In the genomic region with DNA sequence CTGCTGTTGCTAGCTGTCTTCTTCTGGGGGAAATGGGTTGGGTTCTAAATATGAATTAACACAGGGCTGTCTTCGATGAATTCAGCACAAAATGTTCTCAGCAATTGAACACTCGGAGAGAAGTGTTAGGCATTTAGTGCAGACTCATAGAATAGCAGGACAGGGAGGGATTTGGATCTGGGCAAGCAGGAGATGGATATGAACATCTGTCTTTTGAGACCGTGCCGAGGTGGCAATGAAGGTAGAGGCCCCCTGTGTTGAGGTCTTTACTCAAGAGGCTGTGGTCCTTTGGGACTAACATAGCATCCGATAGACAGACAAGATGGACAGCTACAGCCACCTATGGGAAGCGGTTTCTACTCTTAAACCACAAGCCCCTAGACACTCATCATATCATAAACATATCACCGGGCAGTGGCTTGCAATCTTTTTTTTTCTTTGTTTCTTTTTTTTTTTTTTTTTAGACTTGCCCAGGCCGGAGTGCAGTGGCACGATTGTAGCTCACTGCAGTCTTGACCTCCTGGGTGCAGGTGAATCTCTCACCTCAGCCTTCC, we compare ENCODE assay signal across 8 cellular contexts. TPM values are rescaled to one million over a fixed set of nuclear protein-coding genes. Genes with fewer than 3 reads are reported as not detected.
DNase-seq lines count a peak whose midpoint lies in the region; ATAC-seq and TF ChIP-seq lines count a peak whose summit lies in the region.

No MANE protein-coding gene starts in this region.

- H3K4me2 ChIP-seq in neuronal stem cell (ENCODE audit: insufficient read depth, low read length, poor library complexity, severe bottlenecking): no peak overlapping the region

- no peak overlapping the region for H4K91ac ChIP-seq in neuronal stem cell (ENCODE audit: low read depth, low read length, poor library complexity)

- H3K36me3 ChIP-seq in neuronal stem cell (replicated peaks in 1 of 2; ENCODE audit: control insufficient read depth in 2 of 2, insufficient read depth in 2 of 2, low read length in 2 of 2): peaks cover 5 to 27% of the 10 kb centered on the region in 2 donors

- peaks cover 11% of the 10 kb centered on the region for H3K79me1 ChIP-seq in neuronal stem cell (ENCODE audit: low read depth, low read length)

- no peak for DNase-seq in coronary artery (ENCODE audit: low spot score)
- no peak for DNase-seq in neuronal stem cell (ENCODE audit: low spot score)
- no peak for DNase-seq in NCI-H2171 treated with DMSO at 0.1 percent for 48 hours (lab: John Stamatoyannopoulos, UW)
- no peak for DNase-seq in Kasumi-1 (lab: John Stamatoyannopoulos, UW)

- no peak overlapping the region for H4K8ac ChIP-seq in neuronal stem cell (ENCODE audit: low read depth, low read length)

- H2AK5ac ChIP-seq in neuronal stem cell (ENCODE audit: low read depth, low read length): no peak overlapping the region

- ATAC-seq in GM18861 (IDR thresholded peaks at IDR 0.05; ENCODE audit: unreplicated experiment) (peak; percentile 50), HG03457 (IDR thresholded peaks at IDR 0.05; ENCODE audit: unreplicated experiment) (peak; percentile 33), GM21526 (IDR thresholded peaks at IDR 0.05; ENCODE audit: low FRiP score, unreplicated experiment) (no peak)

- H2BK12ac ChIP-seq in neuronal stem cell (ENCODE audit: low read length): no peak overlapping the region

- no peak overlapping the region for H2BK5ac ChIP-seq in neuronal stem cell (ENCODE audit: low read length)

- no peak overlapping the region for H2BK15ac ChIP-seq in neuronal stem cell (ENCODE audit: low read length)

- no peak overlapping the region for H3K18ac ChIP-seq in neuronal stem cell (ENCODE audit: low read length)

- no peaks in the 10 kb centered on the region for H3K27me3 ChIP-seq in neuronal stem cell (ENCODE audit: control insufficient read depth in 3 of 3, insufficient read depth in 3 of 3, low read depth in 1 of 3, low read length in 3 of 3)

- H3K14ac ChIP-seq in neuronal stem cell (ENCODE audit: low read length): no peak overlapping the region

- TF ChIP-seq CTCF in coronary artery (IDR thresholded peaks at IDR 0.05): no peak

- no peak overlapping the region for H2BK120ac ChIP-seq in neuronal stem cell (ENCODE audit: low read depth, low read length)

- no peak overlapping the region for H3K23ac ChIP-seq in neuronal stem cell (ENCODE audit: low read depth, low read length, poor library complexity)

- peaks cover 0 to 1% of the 10 kb centered on the region in 2 donors for H3K9me3 ChIP-seq in neuronal stem cell (replicated peaks in 1 of 2; ENCODE audit: control insufficient read depth in 2 of 2, insufficient read depth in 1 of 2, low read depth in 1 of 2, low read length in 2 of 2)

- H3K9ac ChIP-seq in neuronal stem cell (ENCODE audit: low read depth, low read length, poor library complexity): no peak overlapping the region

- H3K4me3 ChIP-seq in coronary artery (peak overlapping the region; percentile 8), skin epidermis (no peak overlapping the region), neuronal stem cell (ENCODE audit: low read length in 2 of 2) (no peak overlapping the region)

- no peak overlapping the region for H2AFZ ChIP-seq in neuronal stem cell (ENCODE audit: low read length)

- H3K4me1 ChIP-seq in neuronal stem cell (ENCODE audit: control insufficient read depth in 2 of 2, insufficient read depth in 1 of 2, low read depth in 1 of 2, low read length in 2 of 2): peaks cover 0 to 10% of the 10 kb centered on the region in 2 donors

- WGBS in neuronal stem cell (ENCODE audit: extremely low coverage in 2 of 2, insufficient read length in 2 of 2, insufficient replicate concordance in 1 of 2), 2 donors: no CpG with 5 or more reads among the region's 9 CpGs

- H3K4ac ChIP-seq in neuronal stem cell (ENCODE audit: low read length): no peak overlapping the region

- H3K27ac ChIP-seq in coronary artery: peak overlapping the region in 1 of 2 donors; percentile 30
- peak overlapping the region in 18 of 21 experiments; percentile 28 to 96 (median 74) for H3K27ac ChIP-seq in skin epidermis
- no peak overlapping the region for H3K27ac ChIP-seq in neuronal stem cell (replicated peaks; ENCODE audit: low read length)

RNA-seq across cellular contexts. Expression of gene CD99, which starts 6.7 kb away (rescaled TPM):
- 460 TPM for polyA plus RNA-seq in neuronal stem cell (2013, experiment 1 of 2)
- 454 TPM for polyA plus RNA-seq in neuronal stem cell (2013, experiment 2 of 2)

RNA-seq across cellular contexts. Expression of gene XG, which starts 54.0 kb away (rescaled TPM):
- polyA plus RNA-seq in neuronal stem cell (2013, experiment 1 of 2): not detected
- 0.03 TPM for polyA plus RNA-seq in neuronal stem cell (2013, experiment 2 of 2)
